Comparison of ENCODE assay signal across 8 cellular contexts in the genomic region with DNA sequence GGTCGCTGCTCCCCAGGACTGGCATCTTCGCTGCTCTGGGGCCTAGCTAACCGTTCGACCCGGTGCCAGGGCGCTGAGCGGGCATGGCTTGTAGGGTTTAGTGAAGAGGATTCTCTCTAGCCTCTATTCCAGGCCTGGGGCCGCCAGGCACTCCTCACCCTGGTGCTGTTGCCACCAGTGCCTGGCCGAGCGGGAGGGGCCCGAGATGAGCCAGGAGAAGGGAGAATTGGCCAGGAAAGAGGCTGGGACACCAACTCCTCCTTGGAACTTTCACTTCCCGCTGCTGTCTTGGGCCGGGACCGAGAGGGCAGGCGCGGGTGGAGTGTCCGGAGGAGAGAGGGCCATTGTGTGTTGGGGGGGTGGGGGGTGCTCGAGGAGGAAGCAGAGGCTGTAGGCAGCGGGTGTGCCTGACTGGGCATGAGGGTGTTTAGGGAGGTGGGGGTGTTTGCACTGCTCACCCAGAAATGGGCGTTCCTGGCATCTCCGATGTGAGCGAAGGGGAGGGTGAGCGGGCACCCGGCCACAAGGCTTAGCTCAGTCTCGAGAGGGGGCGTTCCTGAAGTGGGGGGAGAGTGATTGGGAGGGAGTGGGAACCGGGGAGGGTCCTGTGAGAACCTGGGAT. TPM values are rescaled to one million over a fixed set of nuclear protein-coding genes. Genes with fewer than 3 reads are reported as not detected.
A peak's percentile ranks its signal among the peaks of the same experiment; 100 is the strongest.
DNase-seq lines count a peak whose midpoint lies in the region; ATAC-seq and TF ChIP-seq lines count a peak whose summit lies in the region.

No MANE protein-coding gene starts in this region.

- H3K36me3 ChIP-seq in Peyer's patch (peaks cover 0 to 33% (median 0%) of the 10 kb centered on the region in 3 donors), neuron (ENCODE audit: insufficient read depth, low read length) (peaks cover 6% of the 10 kb centered on the region)

- in situ Hi-C loops in Caki2 (cut with HindIII; ENCODE audit: low pct_unique_long_range_greater_than_20kb, low sequenced_read_pairs) = no loop called here

- peak overlapping the region; percentile 91 for H2AFZ ChIP-seq in neuron (ENCODE audit: low read depth, low read length)

- H3K4me1 ChIP-seq in Peyer's patch = peaks cover 0 to 28% (median 12%) of the 10 kb centered on the region in 4 donors
- H3K4me1 ChIP-seq in neuron (ENCODE audit: insufficient read depth, low read length) = peaks cover 24% of the 10 kb centered on the region

- peak overlapping the region; percentile 77 to 95 (median 92) for H3K27ac ChIP-seq in Peyer's patch

- peak; percentile 8 for ATAC-seq in HG02759 (IDR thresholded peaks at IDR 0.05; ENCODE audit: unreplicated experiment)
- ATAC-seq in GM21526 (IDR thresholded peaks at IDR 0.05; ENCODE audit: low FRiP score, unreplicated experiment) = no peak

- peak overlapping the region; percentile 48 to 85 (median 74) for H3K4me3 ChIP-seq in Peyer's patch
- H3K4me3 ChIP-seq in neuron (ENCODE audit: low read length) = peak overlapping the region; percentile 80

- DNase-seq in Caki2 (ENCODE audit: low read depth) (peak; percentile 27), Peyer's patch (peak; percentile 32 to 74 (median 66)), foreskin melanocyte (peak; percentile 21), NOMO-1 treated with dmso at 0.1 percent for 144 hours (lab: John Stamatoyannopoulos, UW; ENCODE audit: unreplicated experiment) (no peak)
- DNase-seq in activated naive CD4-positive, alpha-beta T cell (lab: John Stamatoyannopoulos, UW) = peak in 3 of 4 experiments; percentile 8 to 40 (median 18)

- TF ChIP-seq CTCF in Peyer's patch (IDR thresholded peaks at IDR 0.05) = no peak

- no peak for TF ChIP-seq POLR2A in Peyer's patch (IDR thresholded peaks at IDR 0.05)

- H3K9me3 ChIP-seq in Peyer's patch = no peaks in the 10 kb centered on the region
- no peaks in the 10 kb centered on the region for H3K9me3 ChIP-seq in neuron (ENCODE audit: low read length)

- H3K27me3 ChIP-seq in Peyer's patch = no peaks in the 10 kb centered on the region
- H3K27me3 ChIP-seq in neuron (ENCODE audit: insufficient read depth, low read length) = no peaks in the 10 kb centered on the region

RNA-seq across cellular contexts. Expression of a gene that starts 0.8 kb away (rescaled TPM):
- total RNA-seq in Caki2 (2014; rRNA removed; shearing (Covaris generic); ENCODE audit: low replicate concordance) = 102 and 125 TPM in 2 replicates
- total RNA-seq in Peyer's patch = 100 to 1,000 TPM; 111 to 191 (median 126) TPM

RNA-seq across cellular contexts. Expression of a gene that starts 11.7 kb away (rescaled TPM):
- 22.3 and 38.5 TPM in 2 replicates for total RNA-seq in Caki2 (2014; rRNA removed; shearing (Covaris generic); ENCODE audit: low replicate concordance)
- total RNA-seq in Peyer's patch = 10 to 100 TPM in 3 of 4 donors, 1 to 10 TPM in 1; 2.5 to 39.6 (median 18.2) TPM

RNA-seq across cellular contexts. Expression of a gene that starts 18.3 kb away (rescaled TPM):
- total RNA-seq in Caki2 (2014; rRNA removed; shearing (Covaris generic); ENCODE audit: low replicate concordance) = not detected in 2 replicates
- total RNA-seq in Peyer's patch = 1 to 10 TPM in 1 of 4 donors, under 1 TPM in 1, not detected in 2; 0.88 to 2.7 TPM

RNA-seq across cellular contexts. Expression of a gene that starts 18.3 kb away (rescaled TPM):
- not detected in 2 replicates for total RNA-seq in Caki2 (2014; rRNA removed; shearing (Covaris generic); ENCODE audit: low replicate concordance)
- total RNA-seq in Peyer's patch = 10 to 100 TPM in 1 of 4 donors, 1 to 10 TPM in 3; 1.7 to 12.5 (median 5.3) TPM

RNA-seq across cellular contexts. Expression of a gene that starts 26.7 kb away (rescaled TPM):
- 9.1 and 10.0 TPM in 2 replicates for total RNA-seq in Caki2 (2014; rRNA removed; shearing (Covaris generic); ENCODE audit: low replicate concordance)
- total RNA-seq in Peyer's patch = 1 to 10 TPM; 2.3 to 8.7 (median 5.3) TPM
